1 cellular context compared by ENCODE assay signal in genomic region chr3:172097585-172097984, GRCh38.
TF ChIP-seq lines count a peak whose summit lies in the region.

No MANE protein-coding gene starts in this region.

TF ChIP-seq in HepG2, 621 proteins besides CTCF, POLR2A, EP300 and RAD21:
- TF ChIP-seq AGO2 (optimal IDR thresholded peaks at IDR 0.05; ENCODE audit: low read depth, low read length) = peak; percentile 46
- TF ChIP-seq MIER3 (CRISPR knock-in tag; IDR thresholded peaks at IDR 0.05; ENCODE audit: borderline replicate concordance) = no peak
